Comparison of ENCODE assay signal across 23 cellular contexts in genomic region chr1:104120488-104120887, GRCh38.
DNase-seq lines count a peak whose midpoint lies in the region; ATAC-seq and TF ChIP-seq lines count a peak whose summit lies in the region.
"Had no signal": no experiment of that assay in that cellular context is flagged by ENCODE, and none has a peak within 500 bp of the region (broad histone marks: within the 10 kb centered on the region; RNA-seq: fewer than 3 reads in every experiment).

No MANE protein-coding gene starts in this region.

- H3K27me3 ChIP-seq in BE2C: no peaks in the 10 kb centered on the region
- H3K27me3 ChIP-seq in H9 (ENCODE audit: insufficient read depth, low read length): no peaks in the 10 kb centered on the region
- H3K27me3 ChIP-seq in Panc1 (ENCODE audit: control insufficient read depth, insufficient read depth, low read length): no peaks in the 10 kb centered on the region
- H3K27me3 ChIP-seq in CD8-positive, alpha-beta memory T cell (ENCODE audit: insufficient read depth, low read length, poor library complexity, severe bottlenecking): no peaks in the 10 kb centered on the region
- H3K27me3 ChIP-seq: brain microvascular endothelial cell, thyroid gland had no signal

- no TSS peak for BruUV-seq in Panc1 (replicated peaks; lab: Mats Ljungman, UMichigan)

- H3K4me3 Mint-ChIP-seq in H9: no peak overlapping the region
- no peak overlapping the region for H3K4me3 Mint-ChIP-seq in nephron
- H3K4me3 Mint-ChIP-seq in CD8-positive, alpha-beta memory T cell: no peak overlapping the region
- H3K4me3 Mint-ChIP-seq: activated CD4-positive, alpha-beta T cell treated with anti-CD3 and anti-CD28 coated beads, Interleukin-2, amount 10 ng/mL, durations not matched to agents 7 days and 5 days; activated T-helper 17 cell treated with anti-CD3 and anti-CD28 coated beads, Interleukin-2, amount 50 U/mL, for 72 hours; naive thymus-derived CD8-positive, alpha-beta T cell; T-helper 1 cell treated with Interleukin-12 subunit alpha and Interleukin-12 subunit beta and Interleukin-4 antibody, amounts not matched to agents 30 μg/mL and 1 μg/mL, for 36 hours had no signal

- no peaks in the 10 kb centered on the region for H3K23me2 ChIP-seq in H9 (ENCODE audit: insufficient read length, low read depth, low read length, poor library complexity, severe bottlenecking)

- H3K18ac ChIP-seq in H9 (ENCODE audit: insufficient read length, low read depth, low read length): no peak overlapping the region

- H2BK12ac ChIP-seq in H9 (ENCODE audit: insufficient read length, low read depth, low read length): no peak overlapping the region

- H3K4me2 ChIP-seq in H9 (ENCODE audit: insufficient read depth, insufficient read length, low read length): no peak overlapping the region

- H3K9me3 Mint-ChIP-seq in H9 (no peaks in the 10 kb centered on the region), nephron (no peaks in the 10 kb centered on the region)
- H3K9me3 Mint-ChIP-seq in CD8-positive, alpha-beta memory T cell: peaks cover 0 to 17% (median 4%) of the 10 kb centered on the region in 5 donors
- H3K9me3 Mint-ChIP-seq: activated CD4-positive, alpha-beta T cell treated with anti-CD3 and anti-CD28 coated beads, Interleukin-2, amount 10 ng/mL, durations not matched to agents 7 days and 5 days had no signal

- H2BK120ac ChIP-seq in H9 (ENCODE audit: low read depth, low read length, poor library complexity, severe bottlenecking): no peak overlapping the region

- peak; percentile 50; the same call in 1 of the 2 replicates for TF ChIP-seq CTCF in BE2C (IDR thresholded peaks at IDR 0.05; ENCODE audit: low read depth, low read length)
- TF ChIP-seq CTCF in H9 (conservative IDR thresholded peaks at IDR 0.05): peak; percentile 60
- peak; percentile 42; the same call in 1 of the 2 replicates for TF ChIP-seq CTCF in Panc1 (IDR thresholded peaks at IDR 0.05)
- peak; percentile 19 to 56 (median 28) for TF ChIP-seq CTCF in nephron (IDR thresholded peaks at IDR 0.05; ENCODE audit: unreplicated experiment in 3 of 3)

- H4K91ac ChIP-seq in H9 (ENCODE audit: insufficient read length, low read depth, low read length): no peak overlapping the region

- no peak overlapping the region for H3K4ac ChIP-seq in H9 (ENCODE audit: low read depth, low read length)

- ATAC-seq in Panc1 (no peak), GM19035 (IDR thresholded peaks at IDR 0.05; ENCODE audit: unreplicated experiment) (no peak)
- ATAC-seq: activated T-helper 17 cell treated with anti-CD3 and anti-CD28 coated beads, Interleukin-2, amount 50 U/mL, for 72 hours; left lobe of liver; naive thymus-derived CD8-positive, alpha-beta T cell had no signal

- H3K4me1 Mint-ChIP-seq in H9 (peaks cover 3% of the 10 kb centered on the region in 2 experiments; a peak in 2 of 4 replicates), nephron (no peaks in the 10 kb centered on the region)
- H3K4me1 Mint-ChIP-seq in CD8-positive, alpha-beta memory T cell: no peaks in the 10 kb centered on the region
- H3K4me1 Mint-ChIP-seq: activated CD4-positive, alpha-beta T cell treated with anti-CD3 and anti-CD28 coated beads, Interleukin-2, amount 10 ng/mL, durations not matched to agents 7 days and 5 days; activated T-helper 17 cell treated with anti-CD3 and anti-CD28 coated beads, Interleukin-2, amount 50 U/mL, for 72 hours; naive thymus-derived CD8-positive, alpha-beta T cell had no signal

- H3K9ac ChIP-seq in H9 (ENCODE audit: extremely low read depth, insufficient read length, low read length): no peak overlapping the region

- no peak overlapping the region for H2AK5ac ChIP-seq in H9 (ENCODE audit: insufficient read length, low read length)

- H4K5ac ChIP-seq in H9 (ENCODE audit: insufficient read length, low read depth, low read length): no peak overlapping the region

- H3K4me3 ChIP-seq in BE2C (ENCODE audit: low read depth, low read length) (no peak overlapping the region), Panc1 (ENCODE audit: low read depth in 2 of 2, low read length in 2 of 2) (no peak overlapping the region)
- H3K4me3 ChIP-seq in CD8-positive, alpha-beta memory T cell (ENCODE audit: low read length): no peak overlapping the region
- H3K4me3 ChIP-seq: thyroid gland had no signal

- H3T11ph ChIP-seq in H9 (ENCODE audit: low read length): no peak overlapping the region

- H3K79me2 ChIP-seq in H9 (ENCODE audit: insufficient read depth, low read length): no peaks in the 10 kb centered on the region

- H4K20me1 ChIP-seq in H9 (ENCODE audit: control insufficient read depth, insufficient read depth, insufficient read length): no peaks in the 10 kb centered on the region

- no peak overlapping the region for H2BK20ac ChIP-seq in H9 (ENCODE audit: low read depth, low read length, poor library complexity, severe bottlenecking)

- H3K4me1 ChIP-seq in BE2C: peaks cover 14% of the 10 kb centered on the region
- H3K4me1 ChIP-seq in H9 (ENCODE audit: insufficient read depth, low read length): no peaks in the 10 kb centered on the region
- H3K4me1 ChIP-seq in Panc1 (ENCODE audit: control insufficient read depth, insufficient read depth, low read length): no peaks in the 10 kb centered on the region; the same call in 1 of the 2 replicates
- H3K4me1 ChIP-seq in CD8-positive, alpha-beta memory T cell (ENCODE audit: insufficient read depth, low read length): no peaks in the 10 kb centered on the region
- H3K4me1 ChIP-seq: thyroid gland had no signal

- CTCF ChIA-PET in Panc1 (lab: Charles Lee): no interaction called here
- CTCF ChIA-PET in CD8-positive, alpha-beta memory T cell (lab: Charles Lee): no interaction called here

- no peak overlapping the region for H3K23ac ChIP-seq in H9 (ENCODE audit: insufficient read length, low read depth, low read length)

- in situ Hi-C loops in Panc1 (cut with HindIII; ENCODE audit: low pct_unique_long_range_greater_than_20kb, low sequenced_read_pairs): no loop called here

- no peak overlapping the region for H2BK15ac ChIP-seq in H9 (ENCODE audit: low read depth, low read length)

- POLR2A ChIA-PET in Panc1 (lab: Charles Lee): no interaction called here
- POLR2A ChIA-PET in CD8-positive, alpha-beta memory T cell (lab: Charles Lee): no interaction called here

- no peak overlapping the region for H2AFZ ChIP-seq in H9 (ENCODE audit: low read length)

- H3K56ac ChIP-seq in H9 (ENCODE audit: insufficient read length, low read depth, low read length): no peak overlapping the region

- DNase-seq in BE2C (no peak), H9 (no peak), Panc1 (ENCODE audit: low read depth, low spot score) (no peak), SKM-1 (lab: John Stamatoyannopoulos, UW; ENCODE audit: unreplicated experiment) (no peak)
- no peak for DNase-seq in CD8-positive, alpha-beta memory T cell
- DNase-seq: activated CD4-positive, alpha-beta T cell treated with anti-CD3 and anti-CD28 coated beads, Interleukin-2, amount 10 ng/mL, durations not matched to agents 7 days and 5 days; brain microvascular endothelial cell; Calu3; cortex of kidney; GDM1; GOT3; head of caudate nucleus; MV-4-11; naive thymus-derived CD8-positive, alpha-beta T cell; NCI-H2029; SHP77; stimulated activated naive CD4-positive, alpha-beta T cell; thyroid gland had no signal

- no peak overlapping the region for H2BK5ac ChIP-seq in H9 (ENCODE audit: insufficient read length, low read length)

- H3K9me3 ChIP-seq in BE2C (no peaks in the 10 kb centered on the region), H9 (ENCODE audit: control insufficient read depth, low read depth, low read length) (no peaks in the 10 kb centered on the region), Panc1 (ENCODE audit: control insufficient read depth, insufficient read depth, low read depth, low read length) (no peaks in the 10 kb centered on the region)
- no peaks in the 10 kb centered on the region for H3K9me3 ChIP-seq in CD8-positive, alpha-beta memory T cell (ENCODE audit: low read length)
- H3K9me3 ChIP-seq: thyroid gland had no signal

- no peaks in the 10 kb centered on the region for H3K79me1 ChIP-seq in H9 (ENCODE audit: insufficient read depth, low read depth, low read length, poor library complexity, severe bottlenecking)

- H4K8ac ChIP-seq in H9 (replicated peaks; ENCODE audit: insufficient read length, low read depth, low read length): no peak overlapping the region

- H3K14ac ChIP-seq in H9 (ENCODE audit: insufficient read depth, low read length): no peak overlapping the region

- H3K27me3 Mint-ChIP-seq in H9 (ENCODE audit: low read depth) (no peaks in the 10 kb centered on the region), nephron (ENCODE audit: low read depth) (no peaks in the 10 kb centered on the region)
- no peaks in the 10 kb centered on the region for H3K27me3 Mint-ChIP-seq in CD8-positive, alpha-beta memory T cell
- H3K27me3 Mint-ChIP-seq: activated CD4-positive, alpha-beta T cell treated with anti-CD3 and anti-CD28 coated beads, Interleukin-2, amount 10 ng/mL, durations not matched to agents 7 days and 5 days; activated T-helper 17 cell treated with anti-CD3 and anti-CD28 coated beads, Interleukin-2, amount 50 U/mL, for 72 hours; naive thymus-derived CD8-positive, alpha-beta T cell had no signal

- H3K36me3 ChIP-seq in BE2C (no peaks in the 10 kb centered on the region), Panc1 (ENCODE audit: control insufficient read depth, insufficient read depth, low read length) (no peaks in the 10 kb centered on the region)
- H3K36me3 ChIP-seq in CD8-positive, alpha-beta memory T cell (ENCODE audit: insufficient read depth, low read length): no peaks in the 10 kb centered on the region
- H3K36me3 ChIP-seq: brain microvascular endothelial cell, thyroid gland had no signal

- intact Hi-C loops in Panc1 (cut with micrococcal nuclease; ENCODE audit: unreplicated experiment): no loop called here

- H3K27ac Mint-ChIP-seq in H9 (no peak overlapping the region), nephron (no peak overlapping the region)
- no peak overlapping the region for H3K27ac Mint-ChIP-seq in CD8-positive, alpha-beta memory T cell
- H3K27ac Mint-ChIP-seq: activated CD4-positive, alpha-beta T cell treated with anti-CD3 and anti-CD28 coated beads, Interleukin-2, amount 10 ng/mL, durations not matched to agents 7 days and 5 days; activated T-helper 17 cell treated with anti-CD3 and anti-CD28 coated beads, Interleukin-2, amount 50 U/mL, for 72 hours; naive thymus-derived CD8-positive, alpha-beta T cell; T-helper 1 cell treated with Interleukin-12 subunit alpha and Interleukin-12 subunit beta and Interleukin-4 antibody, amounts not matched to agents 30 μg/mL and 1 μg/mL, for 36 hours had no signal

- no peaks in the 10 kb centered on the region for H3K36me3 Mint-ChIP-seq in H9 (ENCODE audit: insufficient read depth in 1 of 3, low read depth in 3 of 3)
- no peaks in the 10 kb centered on the region for H3K36me3 Mint-ChIP-seq in nephron (ENCODE audit: low read depth)
- H3K36me3 Mint-ChIP-seq in CD8-positive, alpha-beta memory T cell: no peaks in the 10 kb centered on the region
- H3K36me3 Mint-ChIP-seq: naive thymus-derived CD8-positive, alpha-beta T cell had no signal

- H3K27ac ChIP-seq in H9 (ENCODE audit: insufficient read length, low read depth, low read length) (no peak overlapping the region), Panc1 (ENCODE audit: low read length) (no peak overlapping the region)
- H3K27ac ChIP-seq in CD8-positive, alpha-beta memory T cell (ENCODE audit: low read depth, low read length): no peak overlapping the region
- H3K27ac ChIP-seq: brain microvascular endothelial cell, thyroid gland had no signal
